ENCODE assay signal across 9 cellular contexts in the genomic region with DNA sequence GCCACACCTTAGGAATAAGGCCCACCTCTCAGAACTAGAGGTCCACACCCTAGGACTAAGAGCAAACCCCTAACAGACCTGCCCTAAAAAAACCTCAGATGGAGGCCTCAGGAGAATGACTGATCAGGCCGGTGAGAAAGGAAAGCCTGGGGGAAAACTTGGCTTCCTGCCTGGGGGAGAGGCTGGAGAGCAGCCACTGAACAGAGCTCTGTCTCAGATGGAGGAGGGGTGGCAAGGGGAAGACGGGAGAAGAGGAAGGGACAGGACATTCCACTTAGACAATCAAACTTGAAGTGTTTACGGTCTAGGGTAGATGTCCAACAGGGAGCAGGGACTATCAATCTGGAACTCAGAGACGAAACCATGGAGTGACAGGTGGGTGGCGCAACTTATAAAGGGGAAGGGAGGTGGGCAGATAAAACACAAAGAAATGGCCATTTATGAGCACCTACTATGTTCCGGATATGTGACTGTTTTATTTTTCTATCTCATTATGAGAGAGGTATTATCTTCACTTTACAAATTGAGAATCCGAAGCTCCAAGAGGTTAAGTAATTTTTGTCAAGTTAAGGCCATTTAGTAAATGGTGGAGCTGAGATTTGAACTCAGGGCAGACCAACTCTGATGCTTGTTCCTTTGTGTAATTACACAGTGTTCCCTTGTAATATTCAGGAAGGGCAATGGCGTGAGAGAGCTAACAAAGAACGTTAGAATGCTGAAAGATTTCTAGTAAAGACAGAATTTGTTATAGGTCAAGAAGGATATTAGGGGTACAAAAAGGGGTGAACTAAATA.
A peak's percentile ranks its signal among the peaks of the same experiment; 100 is the strongest.
DNase-seq lines count a peak whose midpoint lies in the region; ATAC-seq, FAIRE-seq and TF ChIP-seq lines count a peak whose summit lies in the region.
"Had no signal": no experiment of that assay in that cellular context is flagged by ENCODE, and none has a peak within 500 bp of the region (broad histone marks: within the 10 kb centered on the region; RNA-seq: fewer than 3 reads in every experiment).

No MANE protein-coding gene starts in this region.

- FAIRE-seq in small intestine (lab: Jason Lieb, UNC): no peak
- FAIRE-seq: GM18507 had no signal

- peak overlapping the region; percentile 54 for H3K4me3 Mint-ChIP-seq in HFFc6

- H3K4me3 ChIP-seq in astrocyte of the spinal cord (ENCODE audit: low read depth, low read length): no peak overlapping the region
- H3K4me3 ChIP-seq in small intestine (ENCODE audit: low read depth in 1 of 2, low read length in 2 of 2): peak overlapping the region; percentile 26 to 89

- DNase-seq in HFFc6 (peak; percentile 51), astrocyte of the spinal cord (ENCODE audit: low read depth, low spot score) (peak; percentile 67), islet precursor cell (peak; percentile 79), small intestine (peak; percentile 73), amniotic stem cell (lab: John Stamatoyannopoulos, UW) (no peak)

- peaks cover 95% of the 10 kb centered on the region for H3K4me1 Mint-ChIP-seq in HFFc6 (ENCODE audit: low read depth)

- peak overlapping the region; percentile 69 for H3K27ac Mint-ChIP-seq in HFFc6

- in situ Hi-C loops in astrocyte of the spinal cord (cut with HindIII; ENCODE audit: low sequenced_read_pairs): no loop called here

- H3K9me3 Mint-ChIP-seq in HFFc6: no peaks in the 10 kb centered on the region; the same call in 1 of the 2 replicates

- ATAC-seq in GM21447 (IDR thresholded peaks at IDR 0.05; ENCODE audit: unreplicated experiment) (no peak), GM18907 (IDR thresholded peaks at IDR 0.05; ENCODE audit: unreplicated experiment) (no peak), esophagus mucosa (no peak)

- TF ChIP-seq CTCF in HFFc6 (IDR thresholded peaks at IDR 0.05): no peak
- TF ChIP-seq CTCF in astrocyte of the spinal cord (IDR thresholded peaks at IDR 0.05; ENCODE audit: low read depth, low read length): no peak

- peaks cover 58% of the 10 kb centered on the region for H3K36me3 Mint-ChIP-seq in HFFc6 (ENCODE audit: low read depth)

- H3K36me3 ChIP-seq in small intestine (ENCODE audit: control insufficient read depth in 2 of 2, insufficient read depth in 2 of 2, low read length in 2 of 2): no peaks in the 10 kb centered on the region

- peaks cover 6% of the 10 kb centered on the region for H3K27me3 Mint-ChIP-seq in HFFc6 (ENCODE audit: insufficient read depth)

- H3K4me1 ChIP-seq in small intestine (ENCODE audit: control insufficient read depth in 2 of 2, insufficient read depth in 1 of 2, low read depth in 1 of 2, low read length in 1 of 2): peaks cover 2 to 11% of the 10 kb centered on the region in 2 donors

- H3K9me3 ChIP-seq in small intestine (ENCODE audit: control insufficient read depth, low read depth): no peaks in the 10 kb centered on the region

- no peaks in the 10 kb centered on the region for H3K27me3 ChIP-seq in small intestine (ENCODE audit: control insufficient read depth in 2 of 2, insufficient read depth in 2 of 2, low read length in 2 of 2)

- H3K27ac ChIP-seq in small intestine (ENCODE audit: low read depth in 1 of 2, low read length in 1 of 2): peak overlapping the region; percentile 74 to 80

- 12 to 38% (median 25%) methylated on average over 9 of the region's 9 CpGs for WGBS in small intestine, 3 donors
